Comparison of ENCODE assay signal across 19 cellular contexts in the genomic region with DNA sequence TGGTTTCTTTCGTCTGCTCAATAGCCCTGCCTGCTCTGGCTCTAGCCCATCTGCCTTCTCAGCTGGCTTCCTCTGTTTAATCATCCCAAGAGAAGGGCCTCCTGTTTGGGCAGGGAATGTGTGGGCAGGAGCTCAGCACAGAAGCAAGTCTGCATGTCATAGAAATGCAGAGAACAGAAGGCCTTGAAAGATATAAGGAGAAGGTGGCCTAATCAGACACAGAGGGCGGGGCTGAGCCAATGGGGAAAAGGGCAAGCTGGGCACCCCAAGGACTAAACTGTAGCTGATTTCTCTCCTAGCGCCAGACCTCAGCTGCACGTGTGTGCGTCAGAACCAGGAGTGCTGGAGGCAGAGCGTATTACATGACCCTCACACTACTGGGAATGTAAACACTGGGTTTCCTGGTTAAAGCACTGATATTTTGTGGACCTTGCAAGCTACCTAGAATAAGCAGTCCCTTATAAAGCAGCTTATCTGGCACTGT. TPM values are rescaled to one million over a fixed set of nuclear protein-coding genes. Genes with fewer than 3 reads are reported as not detected.
DNase-seq lines count a peak whose midpoint lies in the region; ATAC-seq and TF ChIP-seq lines count a peak whose summit lies in the region.
"Had no signal": no experiment of that assay in that cellular context is flagged by ENCODE, and none has a peak within 500 bp of the region (broad histone marks: within the 10 kb centered on the region; RNA-seq: fewer than 3 reads in every experiment).

No MANE protein-coding gene starts in this region.

- ATAC-seq in Right ventricle myocardium superior (ENCODE audit: poor library complexity) = peak; percentile 7
- ATAC-seq in HG02884 (IDR thresholded peaks at IDR 0.05; ENCODE audit: unreplicated experiment) = no peak
- ATAC-seq: natural killer cell treated with Interleukin-12 subunit alpha and Interleukin-12 subunit beta and Interleukin-15 and Interleukin-18, amount 100 ng/mL, for 72 hours had no signal

- no peak for DNase-seq in Right ventricle myocardium superior
- no peak for DNase-seq in right atrium auricular region (ENCODE audit: low spot score)
- DNase-seq in dorsolateral prefrontal cortex = peak in 2 of 10 donors; percentile 67 to 73
- peak; percentile 15 for DNase-seq in middle frontal gyrus (ENCODE audit: extremely low spot score, low spot score)
- DNase-seq in testis = peak; percentile 89
- DNase-seq in dermis blood vessel endothelial cell = no peak
- DNase-seq in NCI-H446 (lab: John Stamatoyannopoulos, UW) = no peak
- DNase-seq: activated B cell treated with CpG ODN at 0.5 μM for 24 hours; activated T-cell treated with anti-CD3 and anti-CD28 coated beads for 4 hours; amniotic stem cell; DMS53; endodermal cell; NCI-H524 treated with DMSO at 0.1 percent for 48 hours; stimulated activated CD4-positive, alpha-beta T cell treated with anti-CD3 and anti-CD28 coated beads, Interleukin-15, amount 100 ng/mL, for 24 hours; uterus had no signal

- H3K9me3 ChIP-seq in right atrium auricular region = no peaks in the 10 kb centered on the region
- H3K9me3 ChIP-seq in testis = no peaks in the 10 kb centered on the region
- H3K9me3 ChIP-seq: SJCRH30, uterus had no signal

- intact Hi-C loops in Right ventricle myocardium superior (cut with DNase I) (loop anchor here (5.0 to 10.0 kb wide), 2 partner anchors 65 to 113 kb away; no protein-coding TSS in a partner anchor), dorsolateral prefrontal cortex (cut with DNase I) (loop anchor here (5.0 kb wide), 1 partner anchor 100 kb away; no protein-coding TSS in a partner anchor), testis (cut with DNase I; ENCODE audit: low total_unique reads) (no loop called here)

- TF ChIP-seq CTCF in right atrium auricular region (IDR thresholded peaks at IDR 0.05) = no peak
- TF ChIP-seq CTCF in dorsolateral prefrontal cortex (IDR thresholded peaks at IDR 0.05 in 54 of 56, conservative IDR thresholded peaks at IDR 0.05 in 2 of 56; ENCODE audit: low read depth in 1 of 56, partially characterized antibody in 56 of 56) = no peak
- no peak for TF ChIP-seq CTCF in testis (IDR thresholded peaks at IDR 0.05)

- no peak for TF ChIP-seq POLR2A in testis (IDR thresholded peaks at IDR 0.05)

- no peak overlapping the region for H3K27ac ChIP-seq in right atrium auricular region
- peak overlapping the region in 55 of 59 donors; percentile 29 to 93 (median 73) for H3K27ac ChIP-seq in dorsolateral prefrontal cortex
- peak overlapping the region; percentile 66 to 77 for H3K27ac ChIP-seq in testis
- H3K27ac ChIP-seq: SJCRH30 had no signal

- H3K4me1 ChIP-seq in right atrium auricular region = peaks cover 0 to 10% of the 10 kb centered on the region in 2 donors
- peaks cover 23% of the 10 kb centered on the region for H3K4me1 ChIP-seq in testis
- H3K4me1 ChIP-seq: SJCRH30, uterus had no signal

- H3K36me3 ChIP-seq in right atrium auricular region (no peaks in the 10 kb centered on the region), testis (ENCODE audit: low read depth, missing control alignments) (no peaks in the 10 kb centered on the region)
- H3K36me3 ChIP-seq: SJCRH30, uterus had no signal

- 43 to 49% methylated on average over 6 of the region's 6 CpGs for WGBS in testis, 2 donors

- H3K27me3 ChIP-seq in right atrium auricular region (no peaks in the 10 kb centered on the region), dorsolateral prefrontal cortex (peaks cover 0 to 10% (median 0%) of the 10 kb centered on the region in 45 donors), testis (no peaks in the 10 kb centered on the region)
- H3K27me3 ChIP-seq: SJCRH30, uterus had no signal

- H3K4me3 ChIP-seq in right atrium auricular region = no peak overlapping the region
- no peak overlapping the region for H3K4me3 ChIP-seq in dorsolateral prefrontal cortex
- no peak overlapping the region for H3K4me3 ChIP-seq in testis
- H3K4me3 ChIP-seq: SJCRH30, uterus had no signal

RNA-seq across cellular contexts. Expression of a gene that starts 7.6 kb away (rescaled TPM):
- not detected for total RNA-seq in Right ventricle myocardium superior
- not detected for total RNA-seq in right atrium auricular region
- 10 to 100 TPM in 113 of 120 experiments, 1 to 10 TPM in 7; 4.4 to 38.9 (median 18.8) TPM for total RNA-seq in dorsolateral prefrontal cortex
- under 1 TPM; 0.37 to 0.63 TPM for total RNA-seq in testis
- polyA plus RNA-seq in testis (ENCODE audit: insufficient read depth, low read depth, low replicate concordance) = 0.47 TPM
- total RNA-seq in dermis blood vessel endothelial cell = not detected in 2 replicates
- total RNA-seq: activated B cell treated with CpG ODN at 0.5 μM for 24 hours; MCF 10A; natural killer cell treated with Interleukin-12 subunit alpha and Interleukin-12 subunit beta and Interleukin-15 and Interleukin-18, amount 100 ng/mL, for 72 hours; uterus had no signal

RNA-seq across cellular contexts. Expression of a gene that starts 13.1 kb away (rescaled TPM):
- not detected for total RNA-seq in Right ventricle myocardium superior
- not detected for total RNA-seq in right atrium auricular region
- 1 to 10 TPM in 91 of 120 experiments, under 1 TPM in 29; 0.45 to 3.8 (median 1.4) TPM for total RNA-seq in dorsolateral prefrontal cortex
- 1 to 10 TPM; 7.9 to 9.1 TPM for total RNA-seq in testis
- polyA plus RNA-seq in testis (ENCODE audit: insufficient read depth, low read depth, low replicate concordance) = 14.4 TPM
- total RNA-seq in dermis blood vessel endothelial cell = 0.09 TPM in 1 of 2 replicates, not detected in the other
- total RNA-seq: MCF 10A; natural killer cell treated with Interleukin-12 subunit alpha and Interleukin-12 subunit beta and Interleukin-15 and Interleukin-18, amount 100 ng/mL, for 72 hours; SJCRH30 had no signal

RNA-seq across cellular contexts. Expression of a gene that starts 17.6 kb away (rescaled TPM):
- total RNA-seq in Right ventricle myocardium superior (12.9 TPM), right atrium auricular region (10 to 100 TPM; 26.7 to 37.6 TPM), dorsolateral prefrontal cortex (10 to 100 TPM; 27.8 to 55.6 (median 37.8) TPM), testis (100 to 1,000 TPM; 134 to 156 TPM), dermis blood vessel endothelial cell (9.5 and 15.1 TPM in 2 replicates)
- 98.3 TPM for polyA plus RNA-seq in testis (ENCODE audit: insufficient read depth, low read depth, low replicate concordance)

RNA-seq across cellular contexts. Expression of a gene that starts 46.7 kb away (rescaled TPM):
- not detected for total RNA-seq in Right ventricle myocardium superior
- total RNA-seq in right atrium auricular region = not detected
- total RNA-seq in dorsolateral prefrontal cortex = not detected
- total RNA-seq in testis = 10 to 100 TPM; 10.1 to 38.5 TPM
- polyA plus RNA-seq in testis (ENCODE audit: insufficient read depth, low read depth, low replicate concordance) = 28.9 TPM
- not detected in 2 replicates for total RNA-seq in dermis blood vessel endothelial cell
- total RNA-seq: activated B cell treated with CpG ODN at 0.5 μM for 24 hours; endodermal cell; MCF 10A; natural killer cell treated with Interleukin-12 subunit alpha and Interleukin-12 subunit beta and Interleukin-15 and Interleukin-18, amount 100 ng/mL, for 72 hours; SJCRH30; uterus had no signal

RNA-seq across cellular contexts. Expression of a gene that starts 53.0 kb away (rescaled TPM):
- total RNA-seq in Right ventricle myocardium superior (not detected), right atrium auricular region (not detected), dorsolateral prefrontal cortex (not detected), testis (not detected), dermis blood vessel endothelial cell (not detected in 2 replicates)
- polyA plus RNA-seq in testis (ENCODE audit: insufficient read depth, low read depth, low replicate concordance) = not detected
- total RNA-seq: activated B cell treated with CpG ODN at 0.5 μM for 24 hours; endodermal cell; MCF 10A; natural killer cell treated with Interleukin-12 subunit alpha and Interleukin-12 subunit beta and Interleukin-15 and Interleukin-18, amount 100 ng/mL, for 72 hours; SJCRH30; uterus had no signal

Comparison
In these comparisons a context has a peak if more than half of its experiments do, and no peak if none do; other contexts are left out.
1. DNase-seq: peak in middle frontal gyrus (single experiment) and testis (single experiment); none in Right ventricle myocardium superior (single experiment), right atrium auricular region (single experiment), dermis blood vessel endothelial cell (single experiment) and NCI-H446 (0 of 2).
2. H3K27ac ChIP-seq: peak in dorsolateral prefrontal cortex (55 of 59) and testis (2 of 2); none in right atrium auricular region (0 of 2).